ENCODE assay signal across 1 cellular context in the genomic region with DNA sequence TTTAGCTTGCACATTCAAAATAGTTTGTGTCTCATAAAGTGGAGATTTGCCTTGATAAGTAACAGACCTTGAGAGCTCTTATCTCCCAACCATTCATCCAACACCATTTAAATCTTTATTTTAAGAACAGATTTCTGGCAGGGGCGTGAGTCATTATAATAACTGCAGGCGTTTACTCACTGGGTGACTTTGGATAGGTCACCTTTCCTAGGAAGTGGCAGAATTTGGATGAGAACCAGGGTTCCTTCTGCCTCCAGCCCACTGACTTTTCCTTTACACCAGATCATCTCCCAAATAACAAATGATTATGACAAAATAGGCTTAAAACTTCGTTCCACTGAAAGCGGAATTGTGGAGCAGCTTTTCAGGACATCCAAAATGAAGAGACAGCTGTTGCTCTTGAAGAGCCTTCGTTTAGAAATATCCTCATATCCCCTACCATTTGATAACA.
A peak's percentile ranks its signal among the peaks of the same experiment; 100 is the strongest.
TF ChIP-seq lines count a peak whose summit lies in the region.

No MANE protein-coding gene starts in this region.

TF ChIP-seq in HEK293, 187 proteins besides CTCF, POLR2A, EP300 and RAD21 (continued from another document):
- TF ChIP-seq, protein P1, sequence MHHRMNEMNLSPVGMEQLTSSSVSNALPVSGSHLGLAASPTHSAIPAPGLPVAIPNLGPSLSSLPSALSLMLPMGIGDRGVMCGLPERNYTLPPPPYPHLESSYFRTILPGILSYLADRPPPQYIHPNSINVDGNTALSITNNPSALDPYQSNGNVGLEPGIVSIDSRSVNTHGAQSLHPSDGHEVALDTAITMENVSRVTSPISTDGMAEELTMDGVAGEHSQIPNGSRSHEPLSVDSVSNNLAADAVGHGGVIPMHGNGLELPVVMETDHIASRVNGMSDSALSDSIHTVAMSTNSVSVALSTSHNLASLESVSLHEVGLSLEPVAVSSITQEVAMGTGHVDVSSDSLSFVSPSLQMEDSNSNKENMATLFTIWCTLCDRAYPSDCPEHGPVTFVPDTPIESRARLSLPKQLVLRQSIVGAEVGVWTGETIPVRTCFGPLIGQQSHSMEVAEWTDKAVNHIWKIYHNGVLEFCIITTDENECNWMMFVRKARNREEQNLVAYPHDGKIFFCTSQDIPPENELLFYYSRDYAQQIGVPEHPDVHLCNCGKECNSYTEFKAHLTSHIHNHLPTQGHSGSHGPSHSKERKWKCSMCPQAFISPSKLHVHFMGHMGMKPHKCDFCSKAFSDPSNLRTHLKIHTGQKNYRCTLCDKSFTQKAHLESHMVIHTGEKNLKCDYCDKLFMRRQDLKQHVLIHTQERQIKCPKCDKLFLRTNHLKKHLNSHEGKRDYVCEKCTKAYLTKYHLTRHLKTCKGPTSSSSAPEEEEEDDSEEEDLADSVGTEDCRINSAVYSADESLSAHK (tag by site-specific recombination; IDR thresholded peaks at IDR 0.05), result 0 out of 2 replicates have a peak, but pooled peaks have one; percentile 20
- TF ChIP-seq, protein P2, sequence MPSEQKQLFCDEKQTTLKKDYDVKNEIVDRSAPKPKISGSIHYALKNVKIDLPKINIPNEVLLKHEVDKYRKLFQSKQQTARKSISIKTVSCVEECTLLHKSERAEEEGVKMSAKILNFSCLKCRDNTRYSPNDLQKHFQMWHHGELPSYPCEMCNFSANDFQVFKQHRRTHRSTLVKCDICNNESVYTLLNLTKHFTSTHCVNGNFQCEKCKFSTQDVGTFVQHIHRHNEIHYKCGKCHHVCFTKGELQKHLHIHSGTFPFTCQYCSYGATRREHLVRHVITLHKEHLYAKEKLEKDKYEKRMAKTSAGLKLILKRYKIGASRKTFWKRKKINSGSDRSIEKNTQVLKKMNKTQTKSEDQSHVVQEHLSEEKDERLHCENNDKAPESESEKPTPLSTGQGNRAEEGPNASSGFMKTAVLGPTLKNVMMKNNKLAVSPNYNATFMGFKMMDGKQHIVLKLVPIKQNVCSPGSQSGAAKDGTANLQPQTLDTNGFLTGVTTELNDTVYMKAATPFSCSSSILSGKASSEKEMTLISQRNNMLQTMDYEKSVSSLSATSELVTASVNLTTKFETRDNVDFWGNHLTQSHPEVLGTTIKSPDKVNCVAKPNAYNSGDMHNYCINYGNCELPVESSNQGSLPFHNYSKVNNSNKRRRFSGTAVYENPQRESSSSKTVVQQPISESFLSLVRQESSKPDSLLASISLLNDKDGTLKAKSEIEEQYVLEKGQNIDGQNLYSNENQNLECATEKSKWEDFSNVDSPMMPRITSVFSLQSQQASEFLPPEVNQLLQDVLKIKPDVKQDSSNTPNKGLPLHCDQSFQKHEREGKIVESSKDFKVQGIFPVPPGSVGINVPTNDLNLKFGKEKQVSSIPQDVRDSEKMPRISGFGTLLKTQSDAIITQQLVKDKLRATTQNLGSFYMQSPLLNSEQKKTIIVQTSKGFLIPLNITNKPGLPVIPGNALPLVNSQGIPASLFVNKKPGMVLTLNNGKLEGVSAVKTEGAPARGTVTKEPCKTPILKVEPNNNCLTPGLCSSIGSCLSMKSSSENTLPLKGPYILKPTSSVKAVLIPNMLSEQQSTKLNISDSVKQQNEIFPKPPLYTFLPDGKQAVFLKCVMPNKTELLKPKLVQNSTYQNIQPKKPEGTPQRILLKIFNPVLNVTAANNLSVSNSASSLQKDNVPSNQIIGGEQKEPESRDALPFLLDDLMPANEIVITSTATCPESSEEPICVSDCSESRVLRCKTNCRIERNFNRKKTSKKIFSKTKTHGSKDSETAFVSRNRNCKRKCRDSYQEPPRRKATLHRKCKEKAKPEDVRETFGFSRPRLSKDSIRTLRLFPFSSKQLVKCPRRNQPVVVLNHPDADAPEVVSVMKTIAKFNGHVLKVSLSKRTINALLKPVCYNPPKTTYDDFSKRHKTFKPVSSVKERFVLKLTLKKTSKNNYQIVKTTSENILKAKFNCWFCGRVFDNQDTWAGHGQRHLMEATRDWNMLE (tag by site-specific recombination; conservative IDR thresholded peaks at IDR 0.05; ENCODE audit: low read depth), result 0 out of 2 replicates have a peak, but pooled peaks have one; percentile 14
- peak; percentile 91 for TF ChIP-seq ZNF843 (tag by site-specific recombination; IDR thresholded peaks at IDR 0.05)
- TF ChIP-seq ZSCAN30 (tag by site-specific recombination; IDR thresholded peaks at IDR 0.05), result peak; percentile 42; the same call in 1 of the 2 replicates
- no peak for TF ChIP-seq SALL2 (tag by site-specific recombination; IDR thresholded peaks at IDR 0.05; ENCODE audit: borderline replicate concordance)
- 0 out of 2 replicates have a peak, but pooled peaks have one; percentile 4 for TF ChIP-seq ZBTB20 (tag by site-specific recombination; IDR thresholded peaks at IDR 0.05)
- peak; percentile 56; the same call in 1 of the 2 replicates for TF ChIP-seq FEZF1 (tag by site-specific recombination; IDR thresholded peaks at IDR 0.05)
- TF ChIP-seq ZNF121 (tag by site-specific recombination; IDR thresholded peaks at IDR 0.05), result no peak
- 0 out of 2 replicates have a peak, but pooled peaks have one; percentile 26 for TF ChIP-seq IKZF3 (tag by site-specific recombination; IDR thresholded peaks at IDR 0.05)
- TF ChIP-seq HOXC10 (CRISPR knock-in tag; IDR thresholded peaks at IDR 0.05), result no peak
- TF ChIP-seq, protein P3, sequence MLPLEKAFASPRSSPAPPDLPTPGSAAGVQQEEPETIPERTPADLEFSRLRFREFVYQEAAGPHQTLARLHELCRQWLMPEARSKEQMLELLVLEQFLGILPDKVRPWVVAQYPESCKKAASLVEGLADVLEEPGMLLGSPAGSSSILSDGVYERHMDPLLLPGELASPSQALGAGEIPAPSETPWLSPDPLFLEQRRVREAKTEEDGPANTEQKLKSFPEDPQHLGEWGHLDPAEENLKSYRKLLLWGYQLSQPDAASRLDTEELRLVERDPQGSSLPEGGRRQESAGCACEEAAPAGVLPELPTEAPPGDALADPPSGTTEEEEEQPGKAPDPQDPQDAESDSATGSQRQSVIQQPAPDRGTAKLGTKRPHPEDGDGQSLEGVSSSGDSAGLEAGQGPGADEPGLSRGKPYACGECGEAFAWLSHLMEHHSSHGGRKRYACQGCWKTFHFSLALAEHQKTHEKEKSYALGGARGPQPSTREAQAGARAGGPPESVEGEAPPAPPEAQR (tag by site-specific recombination; IDR thresholded peaks at IDR 0.05), result no peak
- TF ChIP-seq, protein P4, sequence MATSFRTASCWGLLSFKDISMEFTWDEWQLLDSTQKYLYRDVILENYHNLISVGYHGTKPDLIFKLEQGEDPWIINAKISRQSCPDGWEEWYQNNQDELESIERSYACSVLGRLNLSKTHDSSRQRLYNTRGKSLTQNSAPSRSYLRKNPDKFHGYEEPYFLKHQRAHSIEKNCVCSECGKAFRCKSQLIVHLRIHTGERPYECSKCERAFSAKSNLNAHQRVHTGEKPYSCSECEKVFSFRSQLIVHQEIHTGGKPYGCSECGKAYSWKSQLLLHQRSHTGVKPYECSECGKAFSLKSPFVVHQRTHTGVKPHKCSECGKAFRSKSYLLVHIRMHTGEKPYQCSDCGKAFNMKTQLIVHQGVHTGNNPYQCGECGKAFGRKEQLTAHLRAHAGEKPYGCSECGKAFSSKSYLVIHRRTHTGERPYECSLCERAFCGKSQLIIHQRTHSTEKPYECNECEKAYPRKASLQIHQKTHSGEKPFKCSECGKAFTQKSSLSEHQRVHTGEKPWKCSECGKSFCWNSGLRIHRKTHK (tag by site-specific recombination; IDR thresholded peaks at IDR 0.05), result no peak
- TF ChIP-seq, protein P5, sequence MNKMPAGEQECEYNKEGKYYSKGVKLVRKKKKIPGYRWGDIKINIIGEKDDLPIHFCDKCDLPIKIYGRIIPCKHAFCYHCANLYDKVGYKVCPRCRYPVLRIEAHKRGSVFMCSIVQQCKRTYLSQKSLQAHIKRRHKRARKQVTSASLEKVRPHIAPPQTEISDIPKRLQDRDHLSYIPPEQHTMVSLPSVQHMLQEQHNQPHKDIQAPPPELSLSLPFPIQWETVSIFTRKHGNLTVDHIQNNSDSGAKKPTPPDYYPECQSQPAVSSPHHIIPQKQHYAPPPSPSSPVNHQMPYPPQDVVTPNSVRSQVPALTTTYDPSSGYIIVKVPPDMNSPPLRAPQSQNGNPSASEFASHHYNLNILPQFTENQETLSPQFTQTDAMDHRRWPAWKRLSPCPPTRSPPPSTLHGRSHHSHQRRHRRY (tag by site-specific recombination; IDR thresholded peaks at IDR 0.05), result no peak
- no peak for TF ChIP-seq ZNF24 (tag by site-specific recombination; IDR thresholded peaks at IDR 0.05)
- no peak for TF ChIP-seq YY2 (tag by site-specific recombination; IDR thresholded peaks at IDR 0.05)
- no peak for TF ChIP-seq ZNF266 (tag by site-specific recombination; IDR thresholded peaks at IDR 0.05; ENCODE audit: low read depth)
- TF ChIP-seq OSR2 (tag by site-specific recombination; IDR thresholded peaks at IDR 0.05), result peak; percentile 49; the same call in 1 of the 2 replicates
- no peak for TF ChIP-seq ZNF777 (tag by site-specific recombination; IDR thresholded peaks at IDR 0.05; ENCODE audit: borderline replicate concordance)
- no peak for TF ChIP-seq ZNF157 (tag by site-specific recombination; IDR thresholded peaks at IDR 0.05)
- TF ChIP-seq ZBTB17 (tag by site-specific recombination; IDR thresholded peaks at IDR 0.05), result no peak
- TF ChIP-seq MZF1 (tag by site-specific recombination; IDR thresholded peaks at IDR 0.05; ENCODE audit: borderline replicate concordance), result no peak
- TF ChIP-seq, protein P6, sequence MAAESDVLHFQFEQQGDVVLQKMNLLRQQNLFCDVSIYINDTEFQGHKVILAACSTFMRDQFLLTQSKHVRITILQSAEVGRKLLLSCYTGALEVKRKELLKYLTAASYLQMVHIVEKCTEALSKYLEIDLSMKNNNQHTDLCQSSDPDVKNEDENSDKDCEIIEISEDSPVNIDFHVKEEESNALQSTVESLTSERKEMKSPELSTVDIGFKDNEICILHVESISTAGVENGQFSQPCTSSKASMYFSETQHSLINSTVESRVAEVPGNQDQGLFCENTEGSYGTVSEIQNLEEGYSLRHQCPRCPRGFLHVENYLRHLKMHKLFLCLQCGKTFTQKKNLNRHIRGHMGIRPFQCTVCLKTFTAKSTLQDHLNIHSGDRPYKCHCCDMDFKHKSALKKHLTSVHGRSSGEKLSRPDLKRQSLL (tag by site-specific recombination; IDR thresholded peaks at IDR 0.05), result no peak
- TF ChIP-seq, protein P7, sequence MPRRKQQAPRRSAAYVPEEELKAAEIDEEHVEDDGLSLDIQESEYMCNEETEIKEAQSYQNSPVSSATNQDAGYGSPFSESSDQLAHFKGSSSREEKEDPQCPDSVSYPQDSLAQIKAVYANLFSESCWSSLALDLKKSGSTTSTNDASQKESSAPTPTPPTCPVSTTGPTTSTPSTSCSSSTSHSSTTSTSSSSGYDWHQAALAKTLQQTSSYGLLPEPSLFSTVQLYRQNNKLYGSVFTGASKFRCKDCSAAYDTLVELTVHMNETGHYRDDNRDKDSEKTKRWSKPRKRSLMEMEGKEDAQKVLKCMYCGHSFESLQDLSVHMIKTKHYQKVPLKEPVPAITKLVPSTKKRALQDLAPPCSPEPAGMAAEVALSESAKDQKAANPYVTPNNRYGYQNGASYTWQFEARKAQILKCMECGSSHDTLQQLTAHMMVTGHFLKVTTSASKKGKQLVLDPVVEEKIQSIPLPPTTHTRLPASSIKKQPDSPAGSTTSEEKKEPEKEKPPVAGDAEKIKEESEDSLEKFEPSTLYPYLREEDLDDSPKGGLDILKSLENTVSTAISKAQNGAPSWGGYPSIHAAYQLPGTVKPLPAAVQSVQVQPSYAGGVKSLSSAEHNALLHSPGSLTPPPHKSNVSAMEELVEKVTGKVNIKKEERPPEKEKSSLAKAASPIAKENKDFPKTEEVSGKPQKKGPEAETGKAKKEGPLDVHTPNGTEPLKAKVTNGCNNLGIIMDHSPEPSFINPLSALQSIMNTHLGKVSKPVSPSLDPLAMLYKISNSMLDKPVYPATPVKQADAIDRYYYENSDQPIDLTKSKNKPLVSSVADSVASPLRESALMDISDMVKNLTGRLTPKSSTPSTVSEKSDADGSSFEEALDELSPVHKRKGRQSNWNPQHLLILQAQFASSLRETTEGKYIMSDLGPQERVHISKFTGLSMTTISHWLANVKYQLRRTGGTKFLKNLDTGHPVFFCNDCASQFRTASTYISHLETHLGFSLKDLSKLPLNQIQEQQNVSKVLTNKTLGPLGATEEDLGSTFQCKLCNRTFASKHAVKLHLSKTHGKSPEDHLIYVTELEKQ (tag by site-specific recombination; IDR thresholded peaks at IDR 0.05; ENCODE audit: borderline replicate concordance), result no peak
- TF ChIP-seq ZNF16 (tag by site-specific recombination; IDR thresholded peaks at IDR 0.05; ENCODE audit: low read depth), result no peak
- peak; percentile 58 for TF ChIP-seq SCRT2 (tag by site-specific recombination; IDR thresholded peaks at IDR 0.05)
- TF ChIP-seq ZNF701 (tag by site-specific recombination; IDR thresholded peaks at IDR 0.05), result no peak
- TF ChIP-seq, protein P8, sequence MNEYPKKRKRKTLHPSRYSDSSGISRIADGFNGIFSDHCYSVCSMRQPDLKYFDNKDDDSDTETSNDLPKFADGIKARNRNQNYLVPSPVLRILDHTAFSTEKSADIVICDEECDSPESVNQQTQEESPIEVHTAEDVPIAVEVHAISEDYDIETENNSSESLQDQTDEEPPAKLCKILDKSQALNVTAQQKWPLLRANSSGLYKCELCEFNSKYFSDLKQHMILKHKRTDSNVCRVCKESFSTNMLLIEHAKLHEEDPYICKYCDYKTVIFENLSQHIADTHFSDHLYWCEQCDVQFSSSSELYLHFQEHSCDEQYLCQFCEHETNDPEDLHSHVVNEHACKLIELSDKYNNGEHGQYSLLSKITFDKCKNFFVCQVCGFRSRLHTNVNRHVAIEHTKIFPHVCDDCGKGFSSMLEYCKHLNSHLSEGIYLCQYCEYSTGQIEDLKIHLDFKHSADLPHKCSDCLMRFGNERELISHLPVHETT (tag by site-specific recombination; IDR thresholded peaks at IDR 0.05), result peak; percentile 54; the same call in 1 of the 2 replicates
TF ChIP-seq in HEK293: peak in this region for 18.
